Comparison of ENCODE assay signal across 22 cellular contexts in genomic region chr13:99797716-99798115, GRCh38.
A peak's percentile ranks its signal among the peaks of the same experiment; 100 is the strongest.
DNase-seq lines count a peak whose midpoint lies in the region; ATAC-seq and TF ChIP-seq lines count a peak whose summit lies in the region.
"Had no signal": no experiment of that assay in that cellular context is flagged by ENCODE, and none has a peak within 500 bp of the region (broad histone marks: within the 10 kb centered on the region; RNA-seq: fewer than 3 reads in every experiment).

No MANE protein-coding gene starts in this region.

- H3K36me3 ChIP-seq in gastroesophageal sphincter: no peaks in the 10 kb centered on the region
- H3K36me3 ChIP-seq in left ventricle myocardium inferior: no peaks in the 10 kb centered on the region
- H3K36me3 ChIP-seq: HAP-1 had no signal

- TF ChIP-seq EP300 in gastroesophageal sphincter (IDR thresholded peaks at IDR 0.05): no peak

- H3K27me3 ChIP-seq in gastroesophageal sphincter (no peaks in the 10 kb centered on the region), left ventricle myocardium inferior (ENCODE audit: low read depth) (no peaks in the 10 kb centered on the region)

- peaks cover 0 to 4% (median 0%) of the 10 kb centered on the region in 5 experiments for H3K9me3 Mint-ChIP-seq in brain
- no peaks in the 10 kb centered on the region for H3K9me3 Mint-ChIP-seq in activated naive CD4-positive, alpha-beta T cell treated with anti-CD3 and anti-CD28 coated beads for 36 hours

- H3K27ac Mint-ChIP-seq in brain: peak overlapping the region; percentile 3 to 66 (median 28)
- no peak overlapping the region for H3K27ac Mint-ChIP-seq in activated naive CD4-positive, alpha-beta T cell treated with anti-CD3 and anti-CD28 coated beads for 36 hours

- H3K4me1 Mint-ChIP-seq in brain: peaks cover 41% of the 10 kb centered on the region
- no peaks in the 10 kb centered on the region for H3K4me1 Mint-ChIP-seq in activated naive CD4-positive, alpha-beta T cell treated with anti-CD3 and anti-CD28 coated beads for 36 hours (ENCODE audit: low read depth)

- no peaks in the 10 kb centered on the region for H3K4me1 ChIP-seq in gastroesophageal sphincter
- H3K4me1 ChIP-seq in left ventricle myocardium inferior: no peaks in the 10 kb centered on the region

- ATAC-seq in gastroesophageal sphincter: no peak
- ATAC-seq: SK-N-SH treated with all-trans-retinoic acid at 6 μM for 48 hours had no signal

- TF ChIP-seq CTCF in 22Rv1 (IDR thresholded peaks at IDR 0.05): no peak
- no peak for TF ChIP-seq CTCF in brain (conservative IDR thresholded peaks at IDR 0.05)
- TF ChIP-seq CTCF in gastroesophageal sphincter (IDR thresholded peaks at IDR 0.05): no peak
- TF ChIP-seq CTCF in left ventricle myocardium inferior (IDR thresholded peaks at IDR 0.05; ENCODE audit: borderline replicate concordance): no peak

- H3K4me3 ChIP-seq in gastroesophageal sphincter (no peak overlapping the region), left ventricle myocardium inferior (no peak overlapping the region)
- H3K4me3 ChIP-seq: HAP-1, PC-9 had no signal

- intact Hi-C loops in activated naive CD4-positive, alpha-beta T cell treated with anti-CD3 and anti-CD28 coated beads for 36 hours (cut with micrococcal nuclease): no loop called here
- intact Hi-C loops in left ventricle myocardium inferior (cut with micrococcal nuclease): no loop called here

- H3K4me3 Mint-ChIP-seq in brain: peak overlapping the region in 1 of 5 experiments; percentile 57
- H3K4me3 Mint-ChIP-seq in activated naive CD4-positive, alpha-beta T cell treated with anti-CD3 and anti-CD28 coated beads for 36 hours: no peak overlapping the region

- no peaks in the 10 kb centered on the region for H3K36me3 Mint-ChIP-seq in brain
- no peaks in the 10 kb centered on the region for H3K36me3 Mint-ChIP-seq in activated naive CD4-positive, alpha-beta T cell treated with anti-CD3 and anti-CD28 coated beads for 36 hours (ENCODE audit: low read depth)

- DNase-seq in ELF-1 (ENCODE audit: low read depth, low spot score): peak; percentile 33
- peak; percentile 52 for DNase-seq in NCI-H146 (lab: John Stamatoyannopoulos, UW)
- no peak for DNase-seq in NCI-H82 (lab: John Stamatoyannopoulos, UW)
- no peak for DNase-seq in activated naive CD4-positive, alpha-beta T cell treated with anti-CD3 and anti-CD28 coated beads for 36 hours
- no peak for DNase-seq in left ventricle myocardium inferior
- DNase-seq: ACHN, AML-193, DMS79, NCI-H1436 treated with DMSO at 0.1 percent for 48 hours, NCI-H345, NCI-H524 treated with DMSO at 0.1 percent for 48 hours, PC-9, SIG-M5, T1000 had no signal

- H3K9me3 ChIP-seq in gastroesophageal sphincter (no peaks in the 10 kb centered on the region), left ventricle myocardium inferior (replicated peaks) (no peaks in the 10 kb centered on the region)
- H3K9me3 ChIP-seq: HAP-1 had no signal

- no peaks in the 10 kb centered on the region for H3K27me3 Mint-ChIP-seq in brain
- no peaks in the 10 kb centered on the region for H3K27me3 Mint-ChIP-seq in activated naive CD4-positive, alpha-beta T cell treated with anti-CD3 and anti-CD28 coated beads for 36 hours (ENCODE audit: low read depth)

- CTCF ChIA-PET in activated naive CD4-positive, alpha-beta T cell treated with anti-CD3 and anti-CD28 coated beads for 36 hours (lab: Charles Lee): no interaction called here

- WGBS in gastroesophageal sphincter (ENCODE audit: low coverage in 1 of 2), 2 donors: no CpG with 5 or more reads among the region's 1 CpG

- H3K27ac ChIP-seq in 22Rv1 (peak overlapping the region; percentile 56), gastroesophageal sphincter (no peak overlapping the region), left ventricle myocardium inferior (replicated peaks) (no peak overlapping the region)
- H3K27ac ChIP-seq: C4-2B, KMS-11, PC-9, RWPE1 had no signal

- TF ChIP-seq POLR2A in gastroesophageal sphincter (IDR thresholded peaks at IDR 0.05): no peak

Comparison
In these comparisons a context has a peak if more than half of its experiments do, and no peak if none do; other contexts are left out.
1. DNase-seq: peak in ELF-1 (single experiment) and NCI-H146 (single experiment); none in NCI-H82 (single experiment), activated naive CD4-positive, alpha-beta T cell treated with anti-CD3 and anti-CD28 coated beads for 36 hours (single experiment) and left ventricle myocardium inferior (single experiment).